Comparison of ENCODE assay signal across 28 cellular contexts in genomic region chr21:35952651-35953340, GRCh38.
"Had no signal": no experiment of that assay in that cellular context is flagged by ENCODE, and none has a peak within 500 bp of the region (broad histone marks: within the 10 kb centered on the region; RNA-seq: fewer than 3 reads in every experiment).

No MANE protein-coding gene starts in this region.

- FAIRE-seq: pancreas, urothelium cell line had no signal

- ATAC-seq: naive thymus-derived CD8-positive, alpha-beta T cell; natural killer cell treated with Interleukin-12 subunit alpha and Interleukin-12 subunit beta and Interleukin-15 and Interleukin-18, amount 100 ng/mL, for 72 hours; psoas muscle; right cardiac atrium; stimulated activated memory B cell treated with anti-CD40 and anti-IgM and Interleukin-4, amounts not matched to agents 10 μg/mL and 1 μg/mL and 100 μg/mL, for 72 hours; stimulated activated naive CD8-positive, alpha-beta T cell treated with anti-CD3 and anti-CD28 coated beads, Interleukin-15, amount 100 ng/mL, for 72 hours; stimulated activated naive CD8-positive, alpha-beta T cell treated with anti-CD3 and anti-CD28 coated beads, Interleukin-15, Interleukin-2, amounts not matched to agents 100 U/mL and 50 U/mL, for 24 hours had no signal

- H3K4me2 ChIP-seq: smooth muscle cell had no signal

- H3K36me3 ChIP-seq: neutrophil, pancreas, spleen, suprapubic skin, tibial artery, transverse colon, upper lobe of left lung, vagina had no signal

- H3K27me3 ChIP-seq: pancreas, testis, tibial artery, upper lobe of left lung, vagina had no signal

- H3K27ac ChIP-seq: neutrophil, psoas muscle, skin epidermis, spleen, suprapubic skin, testis, tibial artery, transverse colon, upper lobe of left lung, vagina had no signal

- H3K4me1 ChIP-seq: psoas muscle, spleen, suprapubic skin, tibial artery, transverse colon, upper lobe of left lung, vagina had no signal

- H3K4me3 ChIP-seq: pancreas, psoas muscle, skin epidermis, smooth muscle cell, spleen, suprapubic skin, testis, tibial artery, transverse colon, upper lobe of left lung, vagina had no signal

- DNase-seq: naive thymus-derived CD8-positive, alpha-beta T cell; nephron progenitor cell; nucleus accumbens; pancreas; psoas muscle; right cardiac atrium; spleen; stimulated activated CD4-positive, alpha-beta T cell treated with anti-CD3 and anti-CD28 coated beads, Interleukin-12 subunit alpha, Interleukin-12 subunit beta, amount 100 ng/mL, for 4 hours; stimulated activated CD4-positive, alpha-beta T cell treated with anti-CD3 and anti-CD28 coated beads, Interleukin-1b, Interleukin-23, amount 100 ng/mL, for 48 hours; stimulated activated CD4-positive, alpha-beta T cell treated with anti-CD3 and anti-CD28 coated beads, Interleukin-4, amount 100 ng/mL, for 1 hour; stimulated activated CD4-positive, alpha-beta T cell treated with anti-CD3 and anti-CD28 coated beads, Interleukin-4, amount 100 ng/mL, for 4 hours; stimulated activated CD8-positive, alpha-beta memory T cell treated with anti-CD3 and anti-CD28 coated beads, Interleukin-4, amount 100 ng/mL, for 48 hours; stimulated activated naive CD4-positive, alpha-beta T cell; stimulated activated naive CD8-positive, alpha-beta T cell treated with anti-CD3 and anti-CD28 coated beads, Interleukin-15, amount 100 ng/mL, for 72 hours; stimulated activated naive CD8-positive, alpha-beta T cell treated with anti-CD3 and anti-CD28 coated beads, Interleukin-15, Interleukin-2, amounts not matched to agents 100 U/mL and 50 U/mL, for 24 hours; substantia nigra; testis; tibial artery; transverse colon; upper lobe of left lung had no signal

- H3K9me3 ChIP-seq: neutrophil, pancreas, psoas muscle, spleen, suprapubic skin, testis, tibial artery, transverse colon, upper lobe of left lung, vagina had no signal
